In the genomic region with DNA sequence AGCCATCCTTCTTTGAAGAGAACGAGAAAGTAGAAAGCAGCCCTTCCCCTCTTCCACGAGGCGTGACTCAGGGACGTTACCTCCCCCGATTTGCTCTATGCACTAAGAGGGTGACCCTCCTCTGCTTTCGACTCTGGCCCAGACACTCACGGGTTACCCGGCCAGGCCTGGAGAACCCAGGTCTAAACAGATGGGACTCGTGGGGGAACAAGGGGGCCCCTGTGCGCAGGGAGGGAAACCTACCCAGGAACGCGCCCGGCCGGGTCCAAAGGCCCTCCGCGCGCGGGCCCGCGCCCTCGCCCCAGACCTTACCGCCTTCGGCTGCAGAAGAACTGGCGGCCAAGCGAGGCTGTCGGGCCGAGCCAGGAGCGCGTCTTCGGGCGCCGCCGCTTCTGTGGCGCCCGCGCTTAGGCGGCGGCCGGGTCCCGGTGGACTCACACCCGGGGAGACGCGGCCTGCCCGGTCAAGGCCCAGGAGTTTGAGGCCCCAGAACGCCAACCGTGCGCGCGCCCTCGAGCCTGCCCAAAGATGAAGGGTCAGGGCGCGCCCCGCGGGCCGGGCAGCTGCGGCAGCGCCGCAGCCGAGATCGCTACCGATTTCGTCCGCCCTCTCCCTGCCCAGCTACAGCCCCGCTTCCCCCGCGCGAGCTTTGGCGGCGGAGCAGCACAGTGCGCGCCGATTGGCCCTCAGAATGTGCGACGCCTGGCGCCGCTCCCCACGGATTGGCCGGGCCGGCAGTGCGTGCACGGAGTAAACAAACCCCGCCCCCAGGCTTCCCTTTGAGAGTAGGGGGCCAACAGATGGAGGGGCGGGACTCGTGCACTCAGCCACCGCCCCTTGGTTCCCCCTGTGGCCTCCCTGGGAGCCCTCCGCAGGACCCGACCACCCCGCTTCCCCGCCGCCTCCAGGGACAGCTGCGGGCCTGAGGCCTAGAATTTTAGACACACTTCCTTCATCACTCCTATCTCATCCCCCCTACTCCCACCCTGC, we compare ENCODE assay signal across 9 cellular contexts. TPM values are rescaled to one million over a fixed set of nuclear protein-coding genes. Genes with fewer than 3 reads are reported as not detected.
DNase-seq lines count a peak whose midpoint lies in the region; ATAC-seq, FAIRE-seq and TF ChIP-seq lines count a peak whose summit lies in the region.
"Had no signal": no experiment of that assay in that cellular context is flagged by ENCODE, and none has a peak within 500 bp of the region (broad histone marks: within the 10 kb centered on the region; RNA-seq: fewer than 3 reads in every experiment).

A gene with protein sequence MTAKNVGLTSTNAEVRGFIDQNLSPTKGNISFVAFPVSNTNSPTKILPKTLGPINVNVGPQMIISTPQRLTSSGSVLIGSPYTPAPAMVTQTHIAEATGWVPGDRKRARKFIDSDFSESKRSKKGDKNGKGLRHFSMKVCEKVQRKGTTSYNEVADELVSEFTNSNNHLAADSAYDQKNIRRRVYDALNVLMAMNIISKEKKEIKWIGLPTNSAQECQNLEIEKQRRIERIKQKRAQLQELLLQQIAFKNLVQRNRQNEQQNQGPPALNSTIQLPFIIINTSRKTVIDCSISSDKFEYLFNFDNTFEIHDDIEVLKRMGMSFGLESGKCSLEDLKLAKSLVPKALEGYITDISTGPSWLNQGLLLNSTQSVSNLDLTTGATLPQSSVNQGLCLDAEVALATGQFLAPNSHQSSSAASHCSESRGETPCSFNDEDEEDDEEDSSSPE (minus strand): TSS at position 674 of the 990 bp plus-strand sequence. CDS start 47,795 bp downstream, outside the sequence.

- H3K4me3 ChIP-seq in kidney (ENCODE audit: low read length in 2 of 2), result peak within 1 kb of the TSS; percentile 79 to 88

- H3K4me1 ChIP-seq in kidney (ENCODE audit: control insufficient read depth in 1 of 2, insufficient read depth in 1 of 2, low read depth in 1 of 2, low read length in 2 of 2), result peaks cover 5 to 7% of the 10 kb centered on the region in 2 donors

- no peak for TF ChIP-seq CTCF in kidney (IDR thresholded peaks at IDR 0.05; ENCODE audit: borderline replicate concordance, extremely low read depth, insufficient read depth)

- peak within 1 kb of the TSS; percentile 61 to 75 for H3K9ac ChIP-seq in kidney (ENCODE audit: low read length in 2 of 2)

- H3K36me3 ChIP-seq in kidney (ENCODE audit: control insufficient read depth in 1 of 2, insufficient read depth in 2 of 2, low read length in 2 of 2), result no peaks in the 10 kb centered on the region

- intact Hi-C loops in kidney (cut with DNase I), result no loop called here

- no peaks in the 10 kb centered on the region for H3K9me3 ChIP-seq in kidney (ENCODE audit: control insufficient read depth in 1 of 2, low read length in 2 of 2)

- DNase-seq in AML-193 (lab: John Stamatoyannopoulos, UW) (peak; percentile 88 to 94), NCI-H345 treated with DMSO at 0.1 percent for 48 hours (lab: John Stamatoyannopoulos, UW; ENCODE audit: unreplicated experiment) (peak; percentile 44), cerebellar nuclear complex (lab: John Stamatoyannopoulos, UW) (peak; percentile 38 to 47), kidney (peak; percentile 96)
- DNase-seq in activated CD4-positive, alpha-beta T cell treated with anti-CD3 and anti-CD28 coated beads for 1 hour, result peak; percentile 74
- DNase-seq in stimulated activated CD4-positive, alpha-beta T cell treated with anti-CD3 and anti-CD28 coated beads, Interleukin-15, amount 100 ng/mL, for 24 hours, result peak; percentile 92

- ATAC-seq in GM19035 (IDR thresholded peaks at IDR 0.05; ENCODE audit: unreplicated experiment), result peak; percentile 100
- peak; percentile 100 for ATAC-seq in HG03342 (IDR thresholded peaks at IDR 0.05; ENCODE audit: unreplicated experiment)

- no peak for FAIRE-seq in kidney (lab: Jason Lieb, UNC)
- FAIRE-seq: islet of Langerhans had no signal

- peak within 1 kb of the TSS; percentile 63 to 66 for H3K27ac ChIP-seq in kidney (ENCODE audit: low read depth in 2 of 2, low read length in 2 of 2)

RNA-seq across cellular contexts. Expression of the gene that starts here (rescaled TPM):
- 50.6 TPM for total RNA-seq in kidney
- 38.7 TPM for polyA plus RNA-seq in kidney (ENCODE audit: insufficient read depth, low read depth, low replicate concordance)

Comparison
In these comparisons a context has a peak if more than half of its experiments do, and no peak if none do; other contexts are left out.
1. Peak in every context shown above with its lines: DNase-seq, ATAC-seq, H3K4me3 ChIP-seq and H3K27ac ChIP-seq.
2. DNase-seq: peak in every context shown above with its lines; median percentile 96 in kidney; 92 in stimulated activated CD4-positive, alpha-beta T cell treated with anti-CD3 and anti-CD28 coated beads, Interleukin-15, amount 100 ng/mL, for 24 hours; 91 in AML-193; 74 in activated CD4-positive, alpha-beta T cell treated with anti-CD3 and anti-CD28 coated beads for 1 hour; 44 in NCI-H345 treated with DMSO at 0.1 percent for 48 hours; 42 in cerebellar nuclear complex.